In the genomic region with DNA sequence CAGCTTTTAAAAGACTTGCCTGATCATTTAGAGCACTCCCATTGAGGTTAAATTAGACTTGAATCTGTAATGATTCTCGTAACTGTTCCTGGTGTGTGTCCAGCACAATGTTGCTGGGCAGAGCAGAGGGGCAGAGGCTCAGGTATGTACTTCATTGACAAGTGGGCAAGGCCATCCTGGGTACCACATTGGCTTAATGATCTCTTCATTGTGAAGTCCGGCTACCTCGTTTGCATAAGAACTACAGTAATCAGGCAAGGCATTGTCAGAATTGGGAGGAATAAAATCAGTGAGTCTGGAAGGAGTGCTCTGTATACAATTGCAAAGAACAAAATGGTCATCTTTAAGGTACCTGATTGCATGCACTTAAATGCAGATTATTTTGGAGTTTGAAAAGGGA, we compare ENCODE assay signal across 22 cellular contexts. TPM values are rescaled to one million over a fixed set of nuclear protein-coding genes. Genes with fewer than 3 reads are reported as not detected.
DNase-seq lines count a peak whose midpoint lies in the region; ATAC-seq, FAIRE-seq and TF ChIP-seq lines count a peak whose summit lies in the region.
"Had no signal": no experiment of that assay in that cellular context is flagged by ENCODE, and none has a peak within 500 bp of the region (broad histone marks: within the 10 kb centered on the region; RNA-seq: fewer than 3 reads in every experiment).

No MANE protein-coding gene starts in this region.

- intact Hi-C loops in GM12878 (cut with micrococcal nuclease; ENCODE audit: unreplicated experiment) (no loop called here), lower leg skin (cut with DNase I; ENCODE audit: low total_unique reads) (no loop called here)

- in situ Hi-C loops in GM12878 (cut with MboI) = no loop called here
- in situ Hi-C loops in brain microvascular endothelial cell (cut with HindIII; ENCODE audit: low pct_ligation_motif_present, low sequenced_read_pairs) = no loop called here

- WGBS in GM12878 (ENCODE audit: insufficient coverage, insufficient replicate concordance, low lambda C conversion rate, missing lambda C conversion rate) = 80% methylated on average over 3 of the region's 3 CpGs
- WGBS in lower leg skin, 2 donors = 68 to 78% methylated on average over 3 of the region's 3 CpGs

- H3K27ac Mint-ChIP-seq in activated T-cell treated with anti-CD3 and anti-CD28 coated beads, Interleukin-2, amount 50 U/mL, for 72 hours = peak overlapping the region; percentile 72
- H3K27ac Mint-ChIP-seq in neural crest cell (ENCODE audit: unreplicated experiment) = no peak overlapping the region

- RAD21 ChIA-PET in GM12878 (lab: Charles Lee; ENCODE audit: unreplicated experiment) = interaction anchor here (0.6 kb wide), 1 partner anchor 10 kb away, joined by 3 read pairs; no protein-coding TSS in a partner anchor

- peaks cover 16% of the 10 kb centered on the region for H3K4me1 ChIP-seq in GM12878 (ENCODE audit: control insufficient read depth, insufficient read depth, low read length)

- no peak for ATAC-seq in activated T-cell treated with anti-CD3 and anti-CD28 coated beads, Interleukin-2, amount 50 U/mL, for 72 hours (replicated peaks in 1 of 2)
- no peak for ATAC-seq in GM12878

- no peak for FAIRE-seq in GM12878 (lab: Jason Lieb, UNC)

- CTCF ChIA-PET in GM12878 (lab: Yijun Ruan, JAX) = interaction anchor here (0.7 to 1.4 kb wide), 2 partner anchors 23 to 263 kb away, joined by 3 to 4 read pairs; no protein-coding TSS in a partner anchor

- TF ChIP-seq RAD21 in GM12878 (IDR thresholded peaks at IDR 0.05; ENCODE audit: insufficient read depth, low read depth, low read length) = no peak

- peaks cover 30% of the 10 kb centered on the region for H4K20me1 ChIP-seq in GM12878 (ENCODE audit: control insufficient read depth, insufficient read depth)

- H3K9me3 ChIP-seq in GM12878 (replicated peaks; ENCODE audit: control insufficient read depth, insufficient read depth, low read length) = no peaks in the 10 kb centered on the region
- H3K9me3 ChIP-seq: BLaER1 had no signal

- TF ChIP-seq CTCF in NB4 (IDR thresholded peaks at IDR 0.05; ENCODE audit: low read depth, low read length) (no peak), GM12878 (IDR thresholded peaks at IDR 0.05 in 2 of 3, conservative IDR thresholded peaks at IDR 0.05 in 1 of 3; ENCODE audit: control insufficient read depth in 2 of 3, extremely low read depth in 1 of 3, insufficient read depth in 1 of 3, low read depth in 3 of 3, low read length in 3 of 3) (no peak), neural crest cell (conservative IDR thresholded peaks at IDR 0.05) (no peak), lower leg skin (IDR thresholded peaks at IDR 0.05) (no peak), brain microvascular endothelial cell (IDR thresholded peaks at IDR 0.05; ENCODE audit: low read depth, low read length, missing control alignments) (no peak)

- TF ChIP-seq POLR2A in NB4 (IDR thresholded peaks at IDR 0.05; ENCODE audit: extremely low read depth, insufficient read length) (no peak), GM12878 (IDR thresholded peaks at IDR 0.05; ENCODE audit: low read depth, low read length) (no peak), lower leg skin (IDR thresholded peaks at IDR 0.05) (no peak)

- no peak for TF ChIP-seq EP300 in GM12878 (IDR thresholded peaks at IDR 0.05; ENCODE audit: borderline replicate concordance in 1 of 2, control insufficient read depth in 1 of 2, low read depth in 2 of 2, low read length in 2 of 2)

- peaks cover 71% of the 10 kb centered on the region for H3K4me1 Mint-ChIP-seq in activated T-cell treated with anti-CD3 and anti-CD28 coated beads, Interleukin-2, amount 50 U/mL, for 72 hours (ENCODE audit: low read depth)
- peaks cover 59% of the 10 kb centered on the region for H3K4me1 Mint-ChIP-seq in neural crest cell

- no TSS peak for BruUV-seq in GM12878 (replicated peaks; lab: Mats Ljungman, UMichigan)

- peak overlapping the region; percentile 59; the same call in 1 of the 2 replicates for H3K4me2 ChIP-seq in GM12878 (ENCODE audit: control insufficient read depth, insufficient read depth)

- H3K27ac ChIP-seq in GM12878 (ENCODE audit: control insufficient read depth, insufficient read depth) (no peak overlapping the region), brain microvascular endothelial cell (no peak overlapping the region)
- H3K27ac ChIP-seq: BLaER1 had no signal

- H3K36me3 ChIP-seq in GM12878 (ENCODE audit: control insufficient read depth in 2 of 2, insufficient read depth in 2 of 2, low read length in 1 of 2) = peaks cover 40 to 61% of the 10 kb centered on the region in 2 experiments
- peaks cover 79% of the 10 kb centered on the region for H3K36me3 ChIP-seq in brain microvascular endothelial cell (replicated peaks)

- no peak for DNase-seq in activated T-cell treated with anti-CD3 and anti-CD28 coated beads, Interleukin-2, amount 50 U/mL, for 72 hours
- no peak for DNase-seq in activated T-cell treated with anti-CD3 and anti-CD28 coated beads, Interleukin-2, amount 50 U/mL, for 1 hour
- DNase-seq in NB4 (ENCODE audit: low read depth) (no peak), GM12878 (ENCODE audit: low read depth, low spot score) (no peak), neural crest cell (ENCODE audit: low read depth, low spot score) (no peak), hepatic stellate cell (ENCODE audit: low spot score) (no peak), lower leg skin (ENCODE audit: low spot score in 2 of 2) (no peak), brain microvascular endothelial cell (no peak)
- DNase-seq: activated effector memory CD4-positive, alpha-beta T cell treated with anti-CD3 and anti-CD28 coated beads, Interleukin-2, amount 50 U/mL, for 16 hours; anterior cingulate cortex; effector CD4-positive, alpha-beta T cell; erythroblast; foreskin melanocyte; GDM1; Kasumi-1; kidney glomerular epithelial cell; mesendoderm; NCI-H1092; NCI-H2029; NK-92 treated with Interleukin-12 subunit alpha and Interleukin-12 subunit beta, amount 100 ng/mL, for 24 hours; T1000 had no signal

- peaks cover 55% of the 10 kb centered on the region for H3K79me2 ChIP-seq in GM12878 (ENCODE audit: control insufficient read depth, insufficient read depth, low read length)

- H3K36me3 Mint-ChIP-seq in activated T-cell treated with anti-CD3 and anti-CD28 coated beads, Interleukin-2, amount 50 U/mL, for 72 hours (ENCODE audit: insufficient read depth in 2 of 2) = peaks cover 30 to 53% of the 10 kb centered on the region in 2 donors
- peaks cover 35% of the 10 kb centered on the region for H3K36me3 Mint-ChIP-seq in neural crest cell (ENCODE audit: low read depth)

- H3K27me3 ChIP-seq in GM12878 (replicated peaks in 1 of 2; ENCODE audit: control insufficient read depth in 2 of 2, insufficient read depth in 2 of 2, low read length in 1 of 2) (no peaks in the 10 kb centered on the region), brain microvascular endothelial cell (replicated peaks) (no peaks in the 10 kb centered on the region)
- H3K27me3 ChIP-seq: BLaER1 had no signal

- SMC1A ChIA-PET in GM12878 (lab: Charles Lee; ENCODE audit: uncharacterized antibody, unreplicated experiment) = no interaction called here

- no peaks in the 10 kb centered on the region for H3K9me3 Mint-ChIP-seq in activated T-cell treated with anti-CD3 and anti-CD28 coated beads, Interleukin-2, amount 50 U/mL, for 72 hours
- H3K9me3 Mint-ChIP-seq in neural crest cell = no peaks in the 10 kb centered on the region

- H3K9ac ChIP-seq in GM12878 (ENCODE audit: control insufficient read depth, insufficient read depth, low read length) = no peak overlapping the region
- H3K9ac ChIP-seq: BLaER1 had no signal

- POLR2A ChIA-PET in GM12878 (lab: Charles Lee) = no interaction called here

- H3K4me3 Mint-ChIP-seq in activated T-cell treated with anti-CD3 and anti-CD28 coated beads, Interleukin-2, amount 50 U/mL, for 72 hours = peak overlapping the region; percentile 34 to 37
- H3K4me3 Mint-ChIP-seq in neural crest cell = peak overlapping the region; percentile 16

- H2AFZ ChIP-seq in GM12878 (ENCODE audit: control insufficient read depth, low read depth, low read length) = no peak overlapping the region

- H3K27me3 Mint-ChIP-seq in activated T-cell treated with anti-CD3 and anti-CD28 coated beads, Interleukin-2, amount 50 U/mL, for 72 hours (ENCODE audit: low read depth) = no peaks in the 10 kb centered on the region
- no peaks in the 10 kb centered on the region for H3K27me3 Mint-ChIP-seq in neural crest cell (ENCODE audit: low read depth)

- H3K4me3 ChIP-seq in NB4 (ENCODE audit: low read depth, low read length) (peak overlapping the region; percentile 37), GM12878 (0 out of 2 replicates have a peak overlapping the region, but pooled peaks have one; percentile 33), lower leg skin (ENCODE audit: low read depth, poor library complexity, severe bottlenecking) (no peak overlapping the region), brain microvascular endothelial cell (ENCODE audit: low read depth, low read length) (no peak overlapping the region)
- H3K4me3 ChIP-seq: BLaER1 had no signal

RNA-seq across cellular contexts. Expression of a gene that starts 6.1 kb away (rescaled TPM):
- 1,000 to 10,000 TPM; 1,385 to 1,724 TPM for total RNA-seq in activated T-cell treated with anti-CD3 and anti-CD28 coated beads, Interleukin-2, amount 50 U/mL, for 72 hours
- total RNA-seq in GM12878 (2013; cell fraction: nucleolus; rRNA removed) = 603 and 652 TPM in 2 replicates
- total RNA-seq in GM12878 (2014; rRNA removed) (2,411 and 2,802 TPM in 2 replicates), GM12878 (2014; rRNA removed; fragmentation: Illumina TruSeq; extraction: Trizol) (6,566 and 6,639 TPM in 2 replicates), GM12878 (2021) (1,928 and 2,010 TPM in 2 replicates), neural crest cell (1,546 and 1,751 TPM in 2 replicates), lower leg skin (1,000 to 10,000 TPM; 2,501 to 3,845 (median 3,318) TPM)
- polyA plus RNA-seq in GM12878 (2011; ENCODE audit: low read depth) = 19,005 TPM
- polyA plus RNA-seq in GM12878 (2011; rRNA removed) (4,949 and 6,080 TPM in 2 replicates), GM12878 (2014; fragmentation: Illumina TruSeq; extraction: Trizol) (7,285 and 11,010 TPM in 2 replicates), GM12878 (2014; fragmentation: Nextera tagmentation; extraction: Ambion mirVana) (1,000 to 10,000 TPM; 2,040 to 2,048 TPM), GM12878 (2014; rRNA removed) (3,560 and 4,462 TPM in 2 replicates), GM12878 (2016; fragmentation: Nextera tagmentation; extraction: Ambion mirVana) (1,000 to 10,000 TPM; 1,343 to 1,367 TPM)
- 3,837 and 6,286 TPM in 2 replicates for polyA plus RNA-seq in GM12878 (2011; cell fraction: cytosol; rRNA removed)
- 1,409 and 1,490 TPM in 2 replicates for polyA plus RNA-seq in GM12878 (2011; cell fraction: nucleus; rRNA removed)
- polyA plus RNA-seq in GM12878 (2012) = 5,520 and 6,024 TPM in 2 replicates
- 1,139 and 1,792 TPM in 2 replicates for polyA minus RNA-seq in GM12878 (2011; rRNA and poly(A)+ RNA removed)
- polyA minus RNA-seq in GM12878 (2011; cell fraction: cytosol; rRNA and poly(A)+ RNA removed) = 512 and 570 TPM in 2 replicates
- polyA minus RNA-seq in GM12878 (2011; cell fraction: nucleus; rRNA and poly(A)+ RNA removed) = 171 and 211 TPM in 2 replicates

RNA-seq across cellular contexts. Expression of a gene that starts 10.4 kb away (rescaled TPM):
- 10 to 100 TPM; 20.9 to 22.4 TPM for total RNA-seq in activated T-cell treated with anti-CD3 and anti-CD28 coated beads, Interleukin-2, amount 50 U/mL, for 72 hours
- total RNA-seq in GM12878 (2013; cell fraction: nucleolus; rRNA removed) = 42.1 and 44.8 TPM in 2 replicates
- total RNA-seq in GM12878 (2014; rRNA removed) = 14.9 and 17.5 TPM in 2 replicates
- 11.7 and 12.9 TPM in 2 replicates for total RNA-seq in GM12878 (2014; rRNA removed; fragmentation: Illumina TruSeq; extraction: Trizol)
- 16.8 and 20.4 TPM in 2 replicates for total RNA-seq in GM12878 (2021)
- 6.1 TPM for polyA plus RNA-seq in GM12878 (2011; ENCODE audit: low read depth)
- 10.5 and 11.6 TPM in 2 replicates for polyA plus RNA-seq in GM12878 (2011; rRNA removed)
- polyA plus RNA-seq in GM12878 (2011; cell fraction: cytosol; rRNA removed) = 9.3 and 11.2 TPM in 2 replicates
- polyA plus RNA-seq in GM12878 (2011; cell fraction: nucleus; rRNA removed) = 15.2 and 18.5 TPM in 2 replicates
- polyA plus RNA-seq in GM12878 (2012) = 7.3 and 7.4 TPM in 2 replicates
- polyA plus RNA-seq in GM12878 (2014; fragmentation: Illumina TruSeq; extraction: Trizol) = 15.8 and 16.4 TPM in 2 replicates
- polyA plus RNA-seq in GM12878 (2014; fragmentation: Nextera tagmentation; extraction: Ambion mirVana) = 1 to 10 TPM; 5.4 to 6.6 TPM
- 12.2 and 12.3 TPM in 2 replicates for polyA plus RNA-seq in GM12878 (2014; rRNA removed)
- 10 to 100 TPM; 18.4 to 19.2 TPM for polyA plus RNA-seq in GM12878 (2016; fragmentation: Nextera tagmentation; extraction: Ambion mirVana)
- 30.7 and 30.9 TPM in 2 replicates for polyA minus RNA-seq in GM12878 (2011; rRNA and poly(A)+ RNA removed)
- 12.2 and 13.8 TPM in 2 replicates for polyA minus RNA-seq in GM12878 (2011; cell fraction: cytosol; rRNA and poly(A)+ RNA removed)
- polyA minus RNA-seq in GM12878 (2011; cell fraction: nucleus; rRNA and poly(A)+ RNA removed) = 23.9 and 36.4 TPM in 2 replicates
- 28.9 and 31.4 TPM in 2 replicates for total RNA-seq in neural crest cell
- total RNA-seq in lower leg skin = 10 to 100 TPM in 3 of 4 donors, 1 to 10 TPM in 1; 8.7 to 11.1 (median 10.9) TPM

Comparison
In these comparisons a context has a peak if more than half of its experiments do, and no peak if none do; other contexts are left out.
1. H3K4me3 ChIP-seq: peak in NB4 (single experiment) and GM12878 (single experiment); none in lower leg skin (single experiment) and brain microvascular endothelial cell (single experiment).